8 cellular contexts compared by ENCODE assay signal in the genomic region with DNA sequence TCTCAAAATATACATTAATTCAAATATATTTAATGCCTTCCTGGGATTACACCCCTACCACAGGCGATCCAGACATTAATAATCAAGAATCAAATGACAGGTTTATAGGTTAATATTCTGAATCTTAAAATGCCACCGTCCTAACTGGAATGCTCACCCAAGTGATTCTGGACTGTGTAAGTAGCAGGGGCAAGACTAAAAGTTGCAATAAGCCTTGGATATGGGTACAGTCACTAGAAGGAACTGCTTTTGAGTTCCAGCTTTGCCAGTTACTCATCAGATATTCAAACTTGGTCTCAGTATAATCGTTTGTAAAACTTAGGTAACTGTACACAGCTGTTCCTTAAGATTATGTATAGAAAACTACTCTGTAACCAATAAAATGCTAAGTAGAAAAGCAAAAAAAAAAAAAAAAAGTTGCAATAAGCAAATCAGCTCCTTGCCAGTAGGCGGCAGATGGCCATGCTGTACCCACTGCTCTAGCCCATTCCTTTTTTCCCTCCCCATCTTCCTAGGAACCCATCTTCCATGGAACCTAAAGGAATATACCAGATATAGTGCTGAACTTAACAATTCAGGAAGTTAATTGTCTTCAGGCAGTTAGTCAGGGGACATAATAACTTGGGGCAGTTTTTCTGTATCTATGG. TPM values are rescaled to one million over a fixed set of nuclear protein-coding genes. Genes with fewer than 3 reads are reported as not detected.
A peak's percentile ranks its signal among the peaks of the same experiment; 100 is the strongest.
DNase-seq lines count a peak whose midpoint lies in the region; ATAC-seq, FAIRE-seq and TF ChIP-seq lines count a peak whose summit lies in the region.

No MANE protein-coding gene starts in this region.

- H3K14ac ChIP-seq in neuronal stem cell (ENCODE audit: low read length): no peak overlapping the region

- H3K36me3 ChIP-seq in keratinocyte (ENCODE audit: control insufficient read depth in 2 of 2, extremely low read depth in 1 of 2, insufficient read depth in 2 of 2, low read length in 2 of 2): peaks cover 3 to 9% of the 10 kb centered on the region in 2 experiments
- peaks cover 4 to 47% of the 10 kb centered on the region in 2 donors for H3K36me3 ChIP-seq in neuronal stem cell (replicated peaks in 1 of 2; ENCODE audit: control insufficient read depth in 2 of 2, insufficient read depth in 2 of 2, low read length in 2 of 2)

- no CpG with 5 or more reads among the region's 4 CpGs for WGBS in neuronal stem cell (ENCODE audit: extremely low coverage in 2 of 2, insufficient read length in 2 of 2, insufficient replicate concordance in 1 of 2), 2 donors

- H3K9me1 ChIP-seq in keratinocyte (ENCODE audit: control insufficient read depth, extremely low read depth, insufficient read depth, low read length): no peaks in the 10 kb centered on the region

- H4K20me1 ChIP-seq in keratinocyte (ENCODE audit: control insufficient read depth, extremely low read depth, insufficient read depth, low read length): no peaks in the 10 kb centered on the region

- peak; percentile 49 for ATAC-seq in HG02938 (IDR thresholded peaks at IDR 0.05; ENCODE audit: unreplicated experiment)
- no peak for ATAC-seq in Right ventricle myocardium superior (ENCODE audit: poor library complexity)
- ATAC-seq in sciatic nerve: no peak
- no peak for ATAC-seq in GM18520 (IDR thresholded peaks at IDR 0.05; ENCODE audit: unreplicated experiment)

- H3K27me3 ChIP-seq in keratinocyte (ENCODE audit: control insufficient read depth, extremely low read depth, insufficient read depth, low read length) (no peaks in the 10 kb centered on the region), neuronal stem cell (ENCODE audit: control insufficient read depth in 3 of 3, insufficient read depth in 3 of 3, low read depth in 1 of 3, low read length in 3 of 3) (no peaks in the 10 kb centered on the region)

- no peak overlapping the region for H4K91ac ChIP-seq in neuronal stem cell (ENCODE audit: low read depth, low read length, poor library complexity)

- DNase-seq in Daoy (ENCODE audit: low read depth): peak; percentile 44
- no peak for DNase-seq in keratinocyte (ENCODE audit: low read depth, low spot score)
- no peak for DNase-seq in Right ventricle myocardium superior
- DNase-seq in sciatic nerve (ENCODE audit: low spot score): no peak
- DNase-seq in neuronal stem cell (ENCODE audit: low spot score): no peak

- H2BK15ac ChIP-seq in neuronal stem cell (ENCODE audit: low read length): no peak overlapping the region

- H3K79me2 ChIP-seq in keratinocyte (ENCODE audit: control insufficient read depth, insufficient read depth, low read length): peaks cover 59% of the 10 kb centered on the region

- H3K4me3 ChIP-seq in keratinocyte (ENCODE audit: control insufficient read depth in 2 of 3, extremely low read depth in 1 of 3, insufficient read depth in 2 of 3, low read depth in 1 of 3, low read length in 3 of 3) (no peak overlapping the region), neuronal stem cell (ENCODE audit: low read length in 2 of 2) (no peak overlapping the region)

- H2BK12ac ChIP-seq in neuronal stem cell (ENCODE audit: low read length): no peak overlapping the region

- no peak overlapping the region for H2BK120ac ChIP-seq in neuronal stem cell (ENCODE audit: low read depth, low read length)

- H4K8ac ChIP-seq in neuronal stem cell (ENCODE audit: low read depth, low read length): no peak overlapping the region

- TF ChIP-seq CTCF in keratinocyte (optimal IDR thresholded peaks at IDR 0.05 in 1 of 3, IDR thresholded peaks at IDR 0.05 in 1 of 3, conservative IDR thresholded peaks at IDR 0.05 in 1 of 3; ENCODE audit: extremely low read depth in 1 of 3, insufficient read depth in 2 of 3, low read length in 3 of 3): peak in 2 of 3 experiments; percentile 39 to 51

- intact Hi-C loops in Right ventricle myocardium superior (cut with DNase I): loop anchor here (10.0 kb wide), 1 partner anchor 55 kb away; the partner anchor contains the start of gene CDC73
- intact Hi-C loops in sciatic nerve (cut with DNase I): no loop called here

- H3K79me1 ChIP-seq in neuronal stem cell (ENCODE audit: low read depth, low read length): peaks cover 5% of the 10 kb centered on the region

- FAIRE-seq in TTC549 (lab: Jason Lieb, UNC) (peak; percentile 68), keratinocyte (lab: Jason Lieb, UNC) (no peak)

- dilution Hi-C loops in keratinocyte (cut with MboI; ENCODE audit: extremely low pct_ligation_motif_present, low sequenced_read_pairs): no loop called here

- H3K4ac ChIP-seq in neuronal stem cell (ENCODE audit: low read length): no peak overlapping the region

- H3K18ac ChIP-seq in neuronal stem cell (ENCODE audit: low read length): no peak overlapping the region

- no peak overlapping the region for H3K9ac ChIP-seq in keratinocyte (ENCODE audit: control insufficient read depth, extremely low read depth, insufficient read depth, low read length)
- H3K9ac ChIP-seq in neuronal stem cell (ENCODE audit: low read depth, low read length, poor library complexity): no peak overlapping the region

- H3K9me3 ChIP-seq in keratinocyte (ENCODE audit: control insufficient read depth, low read depth, low read length): no peaks in the 10 kb centered on the region
- H3K9me3 ChIP-seq in neuronal stem cell (replicated peaks in 1 of 2; ENCODE audit: control insufficient read depth in 2 of 2, insufficient read depth in 1 of 2, low read depth in 1 of 2, low read length in 2 of 2): no peaks in the 10 kb centered on the region

- H2BK5ac ChIP-seq in neuronal stem cell (ENCODE audit: low read length): no peak overlapping the region

- H2AK5ac ChIP-seq in neuronal stem cell (ENCODE audit: low read depth, low read length): no peak overlapping the region

- H3K4me1 ChIP-seq in keratinocyte (ENCODE audit: control insufficient read depth, extremely low read depth, insufficient read depth, low read length) (no peaks in the 10 kb centered on the region), neuronal stem cell (ENCODE audit: control insufficient read depth in 2 of 2, insufficient read depth in 1 of 2, low read depth in 1 of 2, low read length in 2 of 2) (peaks cover 0 to 3% of the 10 kb centered on the region in 2 donors)

- H2AFZ ChIP-seq in keratinocyte (ENCODE audit: control insufficient read depth, low read length) (no peak overlapping the region), neuronal stem cell (ENCODE audit: low read length) (no peak overlapping the region)

- H3K23ac ChIP-seq in neuronal stem cell (ENCODE audit: low read depth, low read length, poor library complexity): no peak overlapping the region

- H3K4me2 ChIP-seq in keratinocyte (ENCODE audit: control insufficient read depth, extremely low read depth, insufficient read depth, low read depth, low read length) (no peak overlapping the region), neuronal stem cell (ENCODE audit: insufficient read depth, low read length, poor library complexity, severe bottlenecking) (no peak overlapping the region)

- no peak overlapping the region for H3K27ac ChIP-seq in keratinocyte (ENCODE audit: control insufficient read depth, insufficient read depth, low read length)
- no peak overlapping the region for H3K27ac ChIP-seq in neuronal stem cell (replicated peaks; ENCODE audit: low read length)

RNA-seq across cellular contexts. Expression of gene RO60, which starts 10.5 kb away (rescaled TPM):
- total RNA-seq in Daoy (2014; rRNA removed; shearing (Covaris generic)): 74.5 and 85.1 TPM in 2 replicates
- 22.0 to 27.1 TPM (median 25.6 TPM) in 3 replicates for polyA plus RNA-seq in keratinocyte
- polyA plus RNA-seq in keratinocyte (2011; ENCODE audit: low read depth): 52.1 TPM
- 8.3 and 14.8 TPM in 2 replicates for polyA plus RNA-seq in keratinocyte (2011; cell fraction: cytosol; rRNA removed)
- polyA plus RNA-seq in keratinocyte (2011; cell fraction: nucleus; rRNA removed): 16.1 and 25.5 TPM in 2 replicates
- 21.4 and 26.2 TPM in 2 replicates for polyA plus RNA-seq in keratinocyte (2012; ENCODE audit: low replicate concordance)
- 19.3 to 101 TPM (median 77.2 TPM) in 3 replicates for polyA minus RNA-seq in keratinocyte
- polyA minus RNA-seq in keratinocyte (2011; cell fraction: cytosol; rRNA and poly(A)+ RNA removed): 78.5 TPM
- 71.5 and 109 TPM in 2 replicates for polyA minus RNA-seq in keratinocyte (2011; cell fraction: nucleus; rRNA and poly(A)+ RNA removed)
- 47.8 TPM for total RNA-seq in Right ventricle myocardium superior
- 84.8 TPM for total RNA-seq in sciatic nerve
- 41.8 TPM for polyA plus RNA-seq in neuronal stem cell (2013, experiment 1 of 2)
- polyA plus RNA-seq in neuronal stem cell (2013, experiment 2 of 2): 49.0 TPM

RNA-seq across cellular contexts. Expression of gene UCHL5, which starts 10.7 kb away (rescaled TPM):
- total RNA-seq in Daoy (2014; rRNA removed; shearing (Covaris generic)): 43.5 and 50.2 TPM in 2 replicates
- 26.5 to 53.7 TPM (median 34.0 TPM) in 3 replicates for polyA plus RNA-seq in keratinocyte
- polyA plus RNA-seq in keratinocyte (2011; ENCODE audit: low read depth): 127 TPM
- 29.5 and 41.1 TPM in 2 replicates for polyA plus RNA-seq in keratinocyte (2011; cell fraction: cytosol; rRNA removed)
- polyA plus RNA-seq in keratinocyte (2011; cell fraction: nucleus; rRNA removed): 17.4 and 34.8 TPM in 2 replicates
- 25.8 and 42.4 TPM in 2 replicates for polyA plus RNA-seq in keratinocyte (2012; ENCODE audit: low replicate concordance)
- polyA minus RNA-seq in keratinocyte: 2.1 to 34.2 TPM (median 19.2 TPM) in 3 replicates
- polyA minus RNA-seq in keratinocyte (2011; cell fraction: cytosol; rRNA and poly(A)+ RNA removed): 23.0 TPM
- polyA minus RNA-seq in keratinocyte (2011; cell fraction: nucleus; rRNA and poly(A)+ RNA removed): 26.3 and 51.0 TPM in 2 replicates
- total RNA-seq in Right ventricle myocardium superior (42.3 TPM), sciatic nerve (34.0 TPM)
- polyA plus RNA-seq in neuronal stem cell (2013, experiment 1 of 2): 24.5 TPM
- polyA plus RNA-seq in neuronal stem cell (2013, experiment 2 of 2): 24.7 TPM

RNA-seq across cellular contexts. Expression of gene GLRX2, which starts 35.3 kb away (rescaled TPM):
- 33.9 and 40.3 TPM in 2 replicates for total RNA-seq in Daoy (2014; rRNA removed; shearing (Covaris generic))
- polyA plus RNA-seq in keratinocyte: 13.3 to 29.2 TPM (median 13.4 TPM) in 3 replicates
- 6.7 TPM for polyA plus RNA-seq in keratinocyte (2011; ENCODE audit: low read depth)
- 13.4 and 23.0 TPM in 2 replicates for polyA plus RNA-seq in keratinocyte (2011; cell fraction: cytosol; rRNA removed)
- 5.1 and 11.5 TPM in 2 replicates for polyA plus RNA-seq in keratinocyte (2011; cell fraction: nucleus; rRNA removed)
- 22.6 and 25.9 TPM in 2 replicates for polyA plus RNA-seq in keratinocyte (2012; ENCODE audit: low replicate concordance)
- 0.23 to 3.4 TPM (median 1.2 TPM) in 3 replicates for polyA minus RNA-seq in keratinocyte
- polyA minus RNA-seq in keratinocyte (2011; cell fraction: cytosol; rRNA and poly(A)+ RNA removed): 7.9 TPM
- 1.7 and 2.5 TPM in 2 replicates for polyA minus RNA-seq in keratinocyte (2011; cell fraction: nucleus; rRNA and poly(A)+ RNA removed)
- total RNA-seq in Right ventricle myocardium superior (40.2 TPM), sciatic nerve (16.0 TPM)
- 5.6 TPM for polyA plus RNA-seq in neuronal stem cell (2013, experiment 1 of 2)
- 5.8 TPM for polyA plus RNA-seq in neuronal stem cell (2013, experiment 2 of 2)

RNA-seq across cellular contexts. Expression of gene CDC73, which starts 52.0 kb away (rescaled TPM):
- total RNA-seq in Daoy (2014; rRNA removed; shearing (Covaris generic)): 18.7 and 21.9 TPM in 2 replicates
- polyA plus RNA-seq in keratinocyte: 27.2 to 45.3 TPM (median 42.1 TPM) in 3 replicates
- polyA plus RNA-seq in keratinocyte (2011; ENCODE audit: low read depth): 54.4 TPM
- 30.4 and 52.7 TPM in 2 replicates for polyA plus RNA-seq in keratinocyte (2011; cell fraction: cytosol; rRNA removed)
- polyA plus RNA-seq in keratinocyte (2011; cell fraction: nucleus; rRNA removed): 30.3 and 51.8 TPM in 2 replicates
- 26.9 and 34.9 TPM in 2 replicates for polyA plus RNA-seq in keratinocyte (2012; ENCODE audit: low replicate concordance)
- 7.9 to 72.8 TPM (median 25.4 TPM) in 3 replicates for polyA minus RNA-seq in keratinocyte
- 35.9 TPM for polyA minus RNA-seq in keratinocyte (2011; cell fraction: cytosol; rRNA and poly(A)+ RNA removed)
- polyA minus RNA-seq in keratinocyte (2011; cell fraction: nucleus; rRNA and poly(A)+ RNA removed): 23.4 and 50.7 TPM in 2 replicates
- total RNA-seq in Right ventricle myocardium superior: 52.9 TPM
- total RNA-seq in sciatic nerve: 83.1 TPM
- polyA plus RNA-seq in neuronal stem cell (2013, experiment 1 of 2): 19.3 TPM
- polyA plus RNA-seq in neuronal stem cell (2013, experiment 2 of 2): 19.4 TPM
